16 cellular contexts compared by ENCODE assay signal in genomic region chr4:108216510-108216909, GRCh38. TPM values are rescaled to one million over a fixed set of nuclear protein-coding genes. Genes with fewer than 3 reads are reported as not detected.
DNase-seq lines count a peak whose midpoint lies in the region; ATAC-seq and TF ChIP-seq lines count a peak whose summit lies in the region.
"Had no signal": no experiment of that assay in that cellular context is flagged by ENCODE, and none has a peak within 500 bp of the region (broad histone marks: within the 10 kb centered on the region; RNA-seq: fewer than 3 reads in every experiment).

No MANE protein-coding gene starts in this region.

- CTCF ChIA-PET in HEK293 (lab: Yijun Ruan, JAX), result no interaction called here

- peaks cover 20% of the 10 kb centered on the region for H3K36me3 Mint-ChIP-seq in activated naive CD4-positive, alpha-beta T cell treated with anti-CD3 and anti-CD28 coated beads, Interleukin-2, amount 50 U/mL, for 24 hours
- H3K36me3 Mint-ChIP-seq in activated naive CD4-positive, alpha-beta T cell treated with anti-CD3 and anti-CD28 coated beads, Interleukin-2, amount 50 U/mL, for 72 hours, result peaks cover 5 to 7% of the 10 kb centered on the region in 2 donors
- H3K36me3 Mint-ChIP-seq in progenitor cell of endocrine pancreas (ENCODE audit: insufficient read depth), result no peaks in the 10 kb centered on the region

- H3K36me3 ChIP-seq in HEK293 (ENCODE audit: control insufficient read depth in 2 of 2, insufficient read depth in 1 of 2, low read length in 2 of 2), result no peaks in the 10 kb centered on the region
- H3K36me3 ChIP-seq: BLaER1 treated with 17β-estradiol and CSF1 and Interleukin-3, amounts not matched to agents 10 nM and 100 nM had no signal

- POLR2A ChIA-PET in HEK293 (lab: Yijun Ruan, JAX), result no interaction called here

- H3K9me3 Mint-ChIP-seq in activated naive CD4-positive, alpha-beta T cell treated with anti-CD3 and anti-CD28 coated beads, Interleukin-2, amount 50 U/mL, for 24 hours, result no peaks in the 10 kb centered on the region
- peaks cover 0 to 4% of the 10 kb centered on the region in 2 donors for H3K9me3 Mint-ChIP-seq in activated naive CD4-positive, alpha-beta T cell treated with anti-CD3 and anti-CD28 coated beads, Interleukin-2, amount 50 U/mL, for 72 hours
- peaks cover 4% of the 10 kb centered on the region for H3K9me3 Mint-ChIP-seq in progenitor cell of endocrine pancreas (ENCODE audit: low read depth)
- H3K9me3 Mint-ChIP-seq: CD4-positive, alpha-beta T cell; CD8-positive, alpha-beta T cell had no signal

- no peak overlapping the region for H3K27ac ChIP-seq in HEK293 (ENCODE audit: extremely low read depth, low read depth, low read length)
- H3K27ac ChIP-seq: A549; BLaER1 treated with 17β-estradiol and CSF1 and Interleukin-3, amounts not matched to agents 10 nM and 100 nM; C4-2B had no signal

- H3K27ac Mint-ChIP-seq in activated naive CD4-positive, alpha-beta T cell treated with anti-CD3 and anti-CD28 coated beads, Interleukin-2, amount 50 U/mL, for 24 hours, result peak overlapping the region; percentile 73
- no peak overlapping the region for H3K27ac Mint-ChIP-seq in activated naive CD4-positive, alpha-beta T cell treated with anti-CD3 and anti-CD28 coated beads, Interleukin-2, amount 50 U/mL, for 72 hours
- H3K27ac Mint-ChIP-seq in progenitor cell of endocrine pancreas, result peak overlapping the region; percentile 35
- H3K27ac Mint-ChIP-seq: B cell; CD4-positive, alpha-beta T cell; CD8-positive, alpha-beta T cell had no signal

- no peak for TF ChIP-seq CTCF in HEK293 (tag by site-specific recombination; IDR thresholded peaks at IDR 0.05)
- no peak for TF ChIP-seq CTCF in progenitor cell of endocrine pancreas (IDR thresholded peaks at IDR 0.05; ENCODE audit: unreplicated experiment)

- no peak for DNase-seq in activated naive CD4-positive, alpha-beta T cell treated with anti-CD3 and anti-CD28 coated beads, Interleukin-2, amount 50 U/mL, for 72 hours (ENCODE audit: low spot score in 2 of 2)
- no peak for DNase-seq in progenitor cell of endocrine pancreas (ENCODE audit: low spot score, unreplicated experiment)
- DNase-seq: AML-193; Caco-2; Calu3; CD4-positive, alpha-beta T cell; CD8-positive, alpha-beta T cell; DMS79 treated with DMSO at 0.1 percent for 48 hours; GF-D8 had no signal

- ATAC-seq in activated naive CD4-positive, alpha-beta T cell treated with anti-CD3 and anti-CD28 coated beads, Interleukin-2, amount 50 U/mL, for 72 hours, result no peak
- no peak for ATAC-seq in GM18858 (IDR thresholded peaks at IDR 0.05; ENCODE audit: unreplicated experiment)
- ATAC-seq: A549; CD8-positive, alpha-beta T cell had no signal

- H3K4me3 ChIP-seq in HEK293 (ENCODE audit: low read depth, low read length), result no peak overlapping the region
- H3K4me3 ChIP-seq: A549; BLaER1 treated with 17β-estradiol and CSF1 and Interleukin-3, amounts not matched to agents 10 nM and 100 nM had no signal

- no peaks in the 10 kb centered on the region for H3K27me3 Mint-ChIP-seq in activated naive CD4-positive, alpha-beta T cell treated with anti-CD3 and anti-CD28 coated beads, Interleukin-2, amount 50 U/mL, for 24 hours
- H3K27me3 Mint-ChIP-seq in progenitor cell of endocrine pancreas, result no peaks in the 10 kb centered on the region
- H3K27me3 Mint-ChIP-seq: B cell; CD4-positive, alpha-beta T cell had no signal

- peaks cover 16% of the 10 kb centered on the region for H3K4me1 Mint-ChIP-seq in activated naive CD4-positive, alpha-beta T cell treated with anti-CD3 and anti-CD28 coated beads, Interleukin-2, amount 50 U/mL, for 24 hours
- peaks cover 4% of the 10 kb centered on the region for H3K4me1 Mint-ChIP-seq in progenitor cell of endocrine pancreas (ENCODE audit: low read depth)
- H3K4me1 Mint-ChIP-seq: B cell had no signal

- no peak overlapping the region for H3K4me3 Mint-ChIP-seq in activated naive CD4-positive, alpha-beta T cell treated with anti-CD3 and anti-CD28 coated beads, Interleukin-2, amount 50 U/mL, for 24 hours
- no peak overlapping the region for H3K4me3 Mint-ChIP-seq in progenitor cell of endocrine pancreas (ENCODE audit: low read depth)
- H3K4me3 Mint-ChIP-seq: B cell; CD4-positive, alpha-beta T cell; CD8-positive, alpha-beta T cell had no signal

- no peaks in the 10 kb centered on the region for H3K9me3 ChIP-seq in HEK293 (ENCODE audit: control insufficient read depth, insufficient read depth, low read depth, low read length)
- H3K9me3 ChIP-seq: A549 had no signal

- no peaks in the 10 kb centered on the region for H3K4me1 ChIP-seq in HEK293 (ENCODE audit: control insufficient read depth, insufficient read depth, low read length)
- H3K4me1 ChIP-seq: A549 had no signal

TF ChIP-seq in HEK293, 187 proteins besides CTCF, POLR2A, EP300 and RAD21:
- TF ChIP-seq ZSCAN30 (tag by site-specific recombination; IDR thresholded peaks at IDR 0.05) (no peak), MZF1 (tag by site-specific recombination; IDR thresholded peaks at IDR 0.05; ENCODE audit: borderline replicate concordance) (no peak), ZNF146 (tag by site-specific recombination; IDR thresholded peaks at IDR 0.05) (peak; percentile 77), ZNF645 (tag by site-specific recombination; IDR thresholded peaks at IDR 0.05) (no peak), ZNF600 (tag by site-specific recombination; IDR thresholded peaks at IDR 0.05) (no peak), BCL11B (tag by site-specific recombination; IDR thresholded peaks at IDR 0.05; ENCODE audit: low read depth) (no peak), PRDM6 (tag by site-specific recombination; IDR thresholded peaks at IDR 0.05) (no peak)

RNA-seq across cellular contexts. Expression of gene LEF1, which starts 47.8 kb away (rescaled TPM):
- total RNA-seq in activated naive CD4-positive, alpha-beta T cell treated with anti-CD3 and anti-CD28 coated beads, Interleukin-2, amount 50 U/mL, for 72 hours, result 100 to 1,000 TPM; 205 to 291 TPM
- total RNA-seq in progenitor cell of endocrine pancreas, result 2.1 and 3.2 TPM in 2 replicates
- total RNA-seq: Calu3 had no signal

Comparison
In these comparisons a context has a peak if more than half of its experiments do, and no peak if none do; other contexts are left out.
1. H3K27ac Mint-ChIP-seq: peak in activated naive CD4-positive, alpha-beta T cell treated with anti-CD3 and anti-CD28 coated beads, Interleukin-2, amount 50 U/mL, for 24 hours (single experiment) and progenitor cell of endocrine pancreas (single experiment); none in activated naive CD4-positive, alpha-beta T cell treated with anti-CD3 and anti-CD28 coated beads, Interleukin-2, amount 50 U/mL, for 72 hours (0 of 2).
2. RNA of gene LEF1, which starts 47.8 kb away (total RNA-seq): 205 to 291 TPM in activated naive CD4-positive, alpha-beta T cell treated with anti-CD3 and anti-CD28 coated beads, Interleukin-2, amount 50 U/mL, for 72 hours; 2.1 to 3.2 TPM in progenitor cell of endocrine pancreas; every median in the first group is over 10 times any median in the second.